Comparison of ENCODE assay signal across 28 cellular contexts in genomic region chr3:148625145-148625736, GRCh38.
"Had no signal": no experiment of that assay in that cellular context is flagged by ENCODE, and none has a peak within 500 bp of the region (broad histone marks: within the 10 kb centered on the region; RNA-seq: fewer than 3 reads in every experiment).

No MANE protein-coding gene starts in this region.

- H3K27ac ChIP-seq: cardiac muscle cell, colonic mucosa, lower lobe of right lung, neural progenitor cell, sigmoid colon, thyroid gland, upper lobe of left lung, vagina had no signal

- FAIRE-seq: frontal cortex, keratinocyte, small intestine had no signal

- H3K4me1 ChIP-seq: colonic mucosa, lower lobe of right lung, neural progenitor cell, thyroid gland, upper lobe of left lung, vagina had no signal

- H3K4me3 ChIP-seq: cardiac muscle cell, colonic mucosa, lower lobe of right lung, neural progenitor cell, sigmoid colon, thyroid gland, upper lobe of left lung, vagina had no signal

- H3K4me2 ChIP-seq: neural progenitor cell had no signal

- H3K9me3 ChIP-seq: colonic mucosa, lower lobe of right lung, sigmoid colon, thyroid gland, vagina had no signal

- DNase-seq: activated CD4-positive, alpha-beta T cell treated with anti-CD3 and anti-CD28 coated beads for 4 hours; activated CD4-positive, alpha-beta T cell treated with anti-CD3 and anti-CD28 coated beads, Interleukin-2, amount 50 U/mL, for 4 hours; activated naive CD4-positive, alpha-beta T cell treated with Interleukin-2 at 50 U/mL for 16 hours; activated T-cell treated with anti-CD3 and anti-CD28 coated beads for 4 hours; activated T-cell treated with anti-CD3 and anti-CD28 coated beads, Interleukin-2, amount 50 U/mL, for 72 hours; anterior cingulate cortex; cerebellar nuclear complex; colonic mucosa; effector CD8-positive, alpha-beta T cell; lower lobe of right lung; mesenchymal stem cell; natural killer cell; sigmoid colon; small intestine; stimulated activated CD4-positive, alpha-beta T cell treated with anti-CD3 and anti-CD28 coated beads, Interleukin-1b, Interleukin-23, amount 100 ng/mL, for 48 hours; stimulated activated CD4-positive, alpha-beta T cell treated with anti-CD3 and anti-CD28 coated beads, Interleukin-4, amount 100 ng/mL, for 4 hours; stimulated activated CD8-positive, alpha-beta memory T cell treated with anti-CD3 and anti-CD28 coated beads, Interleukin-4, amount 100 ng/mL, for 48 hours; stimulated activated naive CD8-positive, alpha-beta T cell treated with anti-CD3 and anti-CD28 coated beads, Interleukin-15, amount 100 ng/mL, for 72 hours; substantia nigra; thyroid gland; upper lobe of left lung had no signal

- ATAC-seq: activated T-cell treated with anti-CD3 and anti-CD28 coated beads, Interleukin-2, amount 50 U/mL, for 72 hours; left lobe of liver; lower lobe of right lung; natural killer cell; stimulated activated memory B cell treated with anti-CD40 and anti-IgM and Interleukin-4, amounts not matched to agents 10 μg/mL and 1 μg/mL and 100 μg/mL, for 72 hours; stimulated activated naive CD8-positive, alpha-beta T cell treated with anti-CD3 and anti-CD28 coated beads, Interleukin-15, amount 100 ng/mL, for 72 hours had no signal
